ENCODE assay signal across 15 cellular contexts in the genomic region with DNA sequence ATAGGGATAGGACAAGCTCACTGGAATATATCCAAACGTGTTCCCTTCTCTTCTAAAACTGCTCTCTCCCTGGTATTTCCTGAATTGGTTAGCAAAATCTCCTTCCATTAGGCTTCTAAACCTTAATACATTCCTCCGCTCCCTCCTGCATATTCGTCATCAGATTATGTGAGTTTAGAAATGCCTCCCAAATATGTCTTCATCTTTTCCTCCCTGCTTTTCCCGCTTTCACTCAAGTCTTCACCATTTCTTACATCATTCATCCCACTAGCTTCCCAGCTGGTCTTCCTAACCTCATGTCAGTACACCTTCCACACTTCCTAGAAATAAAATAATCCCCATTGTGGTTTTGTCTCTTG. TPM values are rescaled to one million over a fixed set of nuclear protein-coding genes. Genes with fewer than 3 reads are reported as not detected.
DNase-seq lines count a peak whose midpoint lies in the region; ATAC-seq and TF ChIP-seq lines count a peak whose summit lies in the region.
"Had no signal": no experiment of that assay in that cellular context is flagged by ENCODE, and none has a peak within 500 bp of the region (broad histone marks: within the 10 kb centered on the region; RNA-seq: fewer than 3 reads in every experiment).

No MANE protein-coding gene starts in this region.

- no peak for TF ChIP-seq POLR2A in transverse colon (IDR thresholded peaks at IDR 0.05)

- WGBS in transverse colon (ENCODE audit: low coverage in 1 of 2), 2 donors: 81 to 85% methylated on average over 3 to 4 of the region's 4 CpGs

- no peak overlapping the region for H3K27ac ChIP-seq in transverse colon
- H3K27ac ChIP-seq: A549 had no signal

- no peaks in the 10 kb centered on the region for H3K27me3 ChIP-seq in transverse colon

- no peaks in the 10 kb centered on the region for H3K9me3 ChIP-seq in transverse colon
- H3K9me3 ChIP-seq: A549 had no signal

- in situ Hi-C loops in transverse colon (cut with MboI; ENCODE audit: low pct_ligation_motif_present in 1 of 4, low pct_unique_long_range_greater_than_20kb in 1 of 4, low sequenced_read_pairs in 3 of 4): no loop called here

- no peak for ATAC-seq in GM19467 (IDR thresholded peaks at IDR 0.05; ENCODE audit: unreplicated experiment)
- ATAC-seq: A549, HepG2 had no signal

- TF ChIP-seq CTCF in fibroblast of the aortic adventitia (IDR thresholded peaks at IDR 0.05; ENCODE audit: insufficient read depth, low read length) (no peak), transverse colon (IDR thresholded peaks at IDR 0.05) (no peak)

- intact Hi-C loops in transverse colon (cut with DNase I; ENCODE audit: low total_unique reads): no loop called here

- H3K36me3 ChIP-seq in transverse colon: no peaks in the 10 kb centered on the region

- no peak for TF ChIP-seq EP300 in transverse colon (IDR thresholded peaks at IDR 0.05; ENCODE audit: low read depth)

- no peaks in the 10 kb centered on the region for H3K4me1 ChIP-seq in transverse colon
- H3K4me1 ChIP-seq: A549 had no signal

- no peak overlapping the region for H3K4me3 ChIP-seq in fibroblast of the aortic adventitia (ENCODE audit: low read depth, low read length)
- H3K4me3 ChIP-seq in transverse colon: no peak overlapping the region
- H3K4me3 ChIP-seq: A549 had no signal

- peak; percentile 20 for DNase-seq in GF-D8 (lab: John Stamatoyannopoulos, UW)
- DNase-seq in amniotic epithelial cell (ENCODE audit: low read depth): peak; percentile 48
- peak; percentile 5 for DNase-seq in fibroblast of the aortic adventitia (ENCODE audit: low read depth)
- DNase-seq in transverse colon: no peak
- DNase-seq in COLO668 (lab: John Stamatoyannopoulos, UW; ENCODE audit: unreplicated experiment): no peak
- DNase-seq: Calu3; CD4-positive, CD25-positive, alpha-beta regulatory T cell; DMS153; DMS79 treated with DMSO at 0.1 percent for 48 hours; HCEC 1CT; HFFc6 had no signal

RNA-seq across cellular contexts. Expression of gene SLC22A16, which starts 26.9 kb away (rescaled TPM):
- total RNA-seq in fibroblast of the aortic adventitia (ENCODE audit: low replicate concordance) (0.09 TPM in 1 of 2 replicates, not detected in the other), transverse colon (not detected)
- total RNA-seq: Calu3, H4, HepG2, HFFc6 had no signal

RNA-seq across cellular contexts. Expression of gene DDO, which starts 34.1 kb away (rescaled TPM):
- total RNA-seq in fibroblast of the aortic adventitia (ENCODE audit: low replicate concordance) (1.3 and 2.3 TPM in 2 replicates), transverse colon (10 to 100 TPM in 1 of 4 donors, 1 to 10 TPM in 1, under 1 TPM in 1, not detected in 1; 0.95 to 21.9 (median 1.2) TPM)
- total RNA-seq: CD4-positive, CD25-positive, alpha-beta regulatory T cell had no signal

Comparison
In these comparisons a context has a peak if more than half of its experiments do, and no peak if none do; other contexts are left out.
1. DNase-seq: peak in GF-D8 (single experiment), amniotic epithelial cell (single experiment) and fibroblast of the aortic adventitia (single experiment); none in transverse colon (single experiment) and COLO668 (single experiment).